2 cellular contexts compared by ENCODE assay signal in genomic region chr22:44023404-44024287, GRCh38.
TF ChIP-seq lines count a peak whose summit lies in the region.

No MANE protein-coding gene starts in this region.

TF ChIP-seq in SK-N-SH treated with all-trans-retinoic acid at 6 μM for 48 hours, 23 proteins besides CTCF, POLR2A, EP300 and RAD21:
- TF ChIP-seq TSHZ2 (CRISPR knock-in tag; IDR thresholded peaks at IDR 0.05): 0 out of 2 replicates have a peak, but pooled peaks have one; percentile 46
- no peak for TF ChIP-seq TOX (CRISPR knock-in tag; IDR thresholded peaks at IDR 0.05; ENCODE audit: borderline replicate concordance)

TF ChIP-seq in HepG2, 621 proteins besides CTCF, POLR2A, EP300 and RAD21 (continued from another document):
- TF ChIP-seq TFDP1 (CRISPR knock-in tag; IDR thresholded peaks at IDR 0.05; ENCODE audit: borderline replicate concordance): 0 out of 2 replicates have a peak, but pooled peaks have one; percentile 18
- peak; percentile 52; the same call in 1 of the 2 replicates for TF ChIP-seq MYC (CRISPR knock-in tag; IDR thresholded peaks at IDR 0.05; ENCODE audit: borderline replicate concordance)
- peak; percentile 38; the same call in 1 of the 2 replicates for TF ChIP-seq ZFX (CRISPR knock-in tag; IDR thresholded peaks at IDR 0.05; ENCODE audit: low read depth)
- TF ChIP-seq ZBTB14 (CRISPR knock-in tag; IDR thresholded peaks at IDR 0.05): 0 out of 2 replicates have a peak, but pooled peaks have one; percentile 43
- TF ChIP-seq HMG20B (CRISPR knock-in tag; conservative IDR thresholded peaks at IDR 0.05): no peak
- peak; percentile 29; the same call in 1 of the 2 replicates for TF ChIP-seq GABPB1 (CRISPR knock-in tag; IDR thresholded peaks at IDR 0.05)
- TF ChIP-seq NCOR1 (IDR thresholded peaks at IDR 0.05; ENCODE audit: borderline replicate concordance, low read length): no peak
- TF ChIP-seq KDM2A (CRISPR knock-in tag; IDR thresholded peaks at IDR 0.05; ENCODE audit: borderline replicate concordance, low read depth): peak; percentile 34; the same call in 1 of the 2 replicates
- peak; percentile 39; the same call in 1 of the 2 replicates for TF ChIP-seq PHF8 (CRISPR knock-in tag; IDR thresholded peaks at IDR 0.05)
- TF ChIP-seq ZBTB46 (CRISPR knock-in tag; IDR thresholded peaks at IDR 0.05; ENCODE audit: borderline replicate concordance): no peak
- peak; percentile 51 for TF ChIP-seq ZFY (CRISPR knock-in tag; IDR thresholded peaks at IDR 0.05)
- TF ChIP-seq DMAP1 (CRISPR knock-in tag; IDR thresholded peaks at IDR 0.05): 0 out of 2 replicates have a peak, but pooled peaks have one; percentile 29
TF ChIP-seq in HepG2: peak in this region for 11.
